Comparison of ENCODE assay signal across 1 cellular context in genomic region chr10:95500097-95500496, GRCh38.
TF ChIP-seq lines count a peak whose summit lies in the region.

No MANE protein-coding gene starts in this region.

TF ChIP-seq in Ishikawa, 13 proteins besides CTCF, POLR2A, EP300 and RAD21 (continued from another document):
- no peak for TF ChIP-seq REST (IDR thresholded peaks at IDR 0.05; ENCODE audit: low read depth)
- TF ChIP-seq TEAD4 (IDR thresholded peaks at IDR 0.05) = peak; percentile 95
- no peak for TF ChIP-seq ZBTB7A (IDR thresholded peaks at IDR 0.05; ENCODE audit: low read depth)
- no peak for TF ChIP-seq CREB1 (IDR thresholded peaks at IDR 0.05; ENCODE audit: low read depth)
- TF ChIP-seq FOXM1 (IDR thresholded peaks at IDR 0.05; ENCODE audit: borderline replicate concordance, low read depth) = peak; percentile 64; the same call in 1 of the 2 replicates
